25 cellular contexts compared by ENCODE assay signal in genomic region chr16:53258809-53259208, GRCh38.
DNase-seq lines count a peak whose midpoint lies in the region; ATAC-seq, FAIRE-seq and TF ChIP-seq lines count a peak whose summit lies in the region.
"Had no signal": no experiment of that assay in that cellular context is flagged by ENCODE, and none has a peak within 500 bp of the region (broad histone marks: within the 10 kb centered on the region; RNA-seq: fewer than 3 reads in every experiment).

No MANE protein-coding gene starts in this region.

- H2BK120ac ChIP-seq in IMR-90 (ENCODE audit: low read depth, low read length), result no peak overlapping the region

- no peak overlapping the region for H2AK5ac ChIP-seq in IMR-90 (ENCODE audit: low read depth, low read length)

- no peak for TF ChIP-seq EP300 in A549 (IDR thresholded peaks at IDR 0.05)
- TF ChIP-seq EP300 in K562 (IDR thresholded peaks at IDR 0.05; ENCODE audit: low read length), result no peak

- H3K79me1 ChIP-seq in IMR-90 (ENCODE audit: low read depth in 1 of 2, low read length in 2 of 2), result peaks cover 6 to 13% of the 10 kb centered on the region in 2 experiments; a peak in 3 of 4 replicates

- FAIRE-seq in A549 (lab: Jason Lieb, UNC) (no peak), K562 (lab: Jason Lieb, UNC) (no peak), GM19239 (lab: Jason Lieb, UNC) (no peak)
- FAIRE-seq: D721Med, GM12878, GM12892, GM18507 had no signal

- CTCF ChIA-PET in A549 (lab: Yijun Ruan, JAX), result no interaction called here
- CTCF ChIA-PET in IMR-90 (lab: Yijun Ruan, JAX), result interaction anchor here (0.6 kb wide), 1 partner anchor 9 kb away, joined by 3 read pairs; no protein-coding TSS in a partner anchor
- CTCF ChIA-PET in K562 (lab: Yijun Ruan, JAX; ENCODE audit: low intra/inter-chr PET ratio), result no interaction called here

- H2AK9ac ChIP-seq in IMR-90 (replicated peaks; ENCODE audit: low read depth, low read length, poor library complexity), result no peak overlapping the region

- H3K23ac ChIP-seq in IMR-90 (ENCODE audit: low read depth, low read length), result no peak overlapping the region

- no peak overlapping the region for H4K5ac ChIP-seq in IMR-90 (ENCODE audit: low read depth, low read length)

- DNase-seq in cardiac muscle cell (ENCODE audit: low read depth in 1 of 2, low spot score in 1 of 2) (no peak), Right ventricle myocardium inferior (ENCODE audit: missing footprints) (no peak), A549 (ENCODE audit: low read depth in 1 of 2, low spot score in 1 of 2) (no peak), IMR-90 (no peak), K562 (ENCODE audit: extremely low read depth in 1 of 4, low spot score in 3 of 4) (no peak), germinal center (ENCODE audit: low spot score) (no peak), HuH-7 (ENCODE audit: low spot score) (no peak), GM19239 (ENCODE audit: insufficient read length, low spot score) (no peak)
- DNase-seq: 8988T; AML-193; Caco-2; Calu3; CD4-positive, alpha-beta T cell; CD8-positive, alpha-beta T cell; DMS53; DMS79; DND-41; EL; GDM1 had no signal

- H3K79me2 ChIP-seq in K562 (ENCODE audit: control insufficient read depth, insufficient read depth, low read length), result no peaks in the 10 kb centered on the region

- H3K56ac ChIP-seq in IMR-90 (ENCODE audit: extremely low read depth, insufficient read depth, low read length), result no peak overlapping the region

- H3K27ac ChIP-seq in cardiac muscle cell (peak overlapping the region; percentile 54), A549 (no peak overlapping the region), IMR-90 (ENCODE audit: insufficient read depth, low read length) (no peak overlapping the region), K562 (ENCODE audit: extremely low read depth, low read depth, low read length) (no peak overlapping the region)
- H3K27ac ChIP-seq: BLaER1 treated with 17β-estradiol and CSF1 and Interleukin-3, amounts not matched to agents 10 nM and 100 nM; C4-2B had no signal

- POLR2A ChIA-PET in A549 (lab: Yijun Ruan, JAX), result no interaction called here
- POLR2A ChIA-PET in IMR-90 (lab: Charles Lee; ENCODE audit: unreplicated experiment), result interaction anchor here (0.6 kb wide), 1 partner anchor 213 kb away, joined by 3 read pairs; no protein-coding TSS in a partner anchor
- POLR2A ChIA-PET in K562 (lab: Yijun Ruan, JAX), result interaction anchor here (0.6 to 1.1 kb wide), 2 partner anchors 9 to 11 kb away, joined by 3 to 5 read pairs; no protein-coding TSS in a partner anchor

- no peak overlapping the region for H3K18ac ChIP-seq in IMR-90 (ENCODE audit: low read depth, low read length)

- no peak overlapping the region for H2BK15ac ChIP-seq in IMR-90 (ENCODE audit: low read depth, low read length)

- intact Hi-C loops in Right ventricle myocardium inferior (cut with DNase I), result no loop called here
- intact Hi-C loops in IMR-90 (cut with micrococcal nuclease), result no loop called here
- intact Hi-C loops in K562 (cut with micrococcal nuclease), result no loop called here

- peaks cover 86% of the 10 kb centered on the region for H3K36me3 ChIP-seq in cardiac muscle cell
- H3K36me3 ChIP-seq in IMR-90 (ENCODE audit: control insufficient read depth, insufficient read depth, low read length), result peaks cover 28% of the 10 kb centered on the region
- H3K36me3 ChIP-seq in K562 (ENCODE audit: control insufficient read depth, insufficient read depth, low read length), result peaks cover 90% of the 10 kb centered on the region

- H4K20me1 ChIP-seq in IMR-90 (ENCODE audit: insufficient read depth, low read length), result no peaks in the 10 kb centered on the region
- H4K20me1 ChIP-seq in K562 (replicated peaks; ENCODE audit: control insufficient read depth, insufficient read depth, low read length), result no peaks in the 10 kb centered on the region
- H4K20me1 ChIP-seq: BLaER1 treated with 17β-estradiol and CSF1 and Interleukin-3, amounts not matched to agents 10 nM and 100 nM had no signal

- H4K91ac ChIP-seq in IMR-90 (ENCODE audit: insufficient read depth, low read depth, low read length), result no peak overlapping the region

- TF ChIP-seq POLR2A in A549 (IDR thresholded peaks at IDR 0.05; ENCODE audit: low read length) (no peak), IMR-90 (IDR thresholded peaks at IDR 0.05; ENCODE audit: low read depth, low read length) (no peak), K562 (conservative IDR thresholded peaks at IDR 0.05) (no peak)

- H2BK5ac ChIP-seq in IMR-90 (ENCODE audit: low read depth, low read length, poor library complexity, severe bottlenecking), result no peak overlapping the region

- no peak overlapping the region for H2BK20ac ChIP-seq in IMR-90 (ENCODE audit: low read depth, low read length)

- H2AFZ ChIP-seq in IMR-90 (replicated peaks; ENCODE audit: low read length, poor library complexity), result no peak overlapping the region
- no peak overlapping the region for H2AFZ ChIP-seq in K562 (ENCODE audit: low read depth, low read length)

- ATAC-seq in Right ventricle myocardium inferior (no peak), A549 (no peak), IMR-90 (ENCODE audit: low read depth) (no peak), K562 (no peak)
- ATAC-seq: CD8-positive, alpha-beta T cell; GM12878 had no signal

- no peaks in the 10 kb centered on the region for H3K27me3 ChIP-seq in cardiac muscle cell
- H3K27me3 ChIP-seq in IMR-90 (ENCODE audit: control insufficient read depth, insufficient read depth, low read length), result no peaks in the 10 kb centered on the region
- no peaks in the 10 kb centered on the region for H3K27me3 ChIP-seq in K562 (ENCODE audit: control insufficient read depth in 2 of 2, insufficient read depth in 2 of 2, low read length in 2 of 2)
- H3K27me3 ChIP-seq: BLaER1 treated with 17β-estradiol and CSF1 and Interleukin-3, amounts not matched to agents 10 nM and 100 nM had no signal

- no peak overlapping the region for H3K4me3 ChIP-seq in cardiac muscle cell
- H3K4me3 ChIP-seq in A549, result no peak overlapping the region
- no peak overlapping the region for H3K4me3 ChIP-seq in IMR-90 (ENCODE audit: insufficient read depth, low read depth, low read length)
- H3K4me3 ChIP-seq in K562, result no peak overlapping the region
- H3K4me3 ChIP-seq: BLaER1 treated with 17β-estradiol and CSF1 and Interleukin-3, amounts not matched to agents 10 nM and 100 nM; GM12878 had no signal

- H3K4me1 ChIP-seq in cardiac muscle cell (ENCODE audit: low read depth), result no peaks in the 10 kb centered on the region
- peaks cover 9% of the 10 kb centered on the region; the same call in 2 of the 3 replicates for H3K4me1 ChIP-seq in A549
- H3K4me1 ChIP-seq in IMR-90 (ENCODE audit: control insufficient read depth, insufficient read depth, low read length), result no peaks in the 10 kb centered on the region; the same call in 1 of the 2 replicates
- no peaks in the 10 kb centered on the region for H3K4me1 ChIP-seq in K562 (replicated peaks in 1 of 2; ENCODE audit: control insufficient read depth in 2 of 2, insufficient read depth in 2 of 2, low read length in 2 of 2)
- H3K4me1 ChIP-seq: BLaER1 treated with 17β-estradiol and CSF1 and Interleukin-3, amounts not matched to agents 10 nM and 100 nM had no signal

- dilution Hi-C loops in IMR-90 (cut with HindIII; ENCODE audit: low sequenced_read_pairs, unreplicated experiment), result no loop called here

- H3K9me3 ChIP-seq in cardiac muscle cell (ENCODE audit: low read depth), result no peaks in the 10 kb centered on the region
- H3K9me3 ChIP-seq in A549, result no peaks in the 10 kb centered on the region
- H3K9me3 ChIP-seq in IMR-90 (ENCODE audit: control insufficient read depth, insufficient read depth, low read length), result peaks cover 5% of the 10 kb centered on the region; the same call in 1 of the 2 replicates
- H3K9me3 ChIP-seq in K562 (replicated peaks; ENCODE audit: control insufficient read depth, insufficient read depth, low read depth, low read length), result no peaks in the 10 kb centered on the region
- H3K9me3 ChIP-seq: Caco-2 had no signal

- no peak overlapping the region for H3K4me2 ChIP-seq in A549
- H3K4me2 ChIP-seq in IMR-90 (ENCODE audit: low read depth, low read length), result no peak overlapping the region
- H3K4me2 ChIP-seq in K562 (ENCODE audit: insufficient read depth, low read length), result no peak overlapping the region
- H3K4me2 ChIP-seq: BLaER1 treated with 17β-estradiol and CSF1 and Interleukin-3, amounts not matched to agents 10 nM and 100 nM had no signal

- in situ Hi-C loops in IMR-90 (cut with MboI; ENCODE audit: low sequenced_read_pairs) (no loop called here), K562 (cut with MboI) (no loop called here)

- TF ChIP-seq RAD21 in A549 (conservative IDR thresholded peaks at IDR 0.05 in 1 of 2, IDR thresholded peaks at IDR 0.05 in 1 of 2) (no peak), IMR-90 (IDR thresholded peaks at IDR 0.05; ENCODE audit: low read length) (no peak), K562 (CRISPR knock-in tag; conservative IDR thresholded peaks at IDR 0.05 in 1 of 2, IDR thresholded peaks at IDR 0.05 in 1 of 2) (no peak)

- H3K9me1 ChIP-seq in IMR-90 (ENCODE audit: insufficient read depth, low read length) (no peaks in the 10 kb centered on the region), K562 (ENCODE audit: control insufficient read depth, insufficient read depth, low read length) (no peaks in the 10 kb centered on the region)

- TF ChIP-seq CTCF in cardiac muscle cell (IDR thresholded peaks at IDR 0.05; ENCODE audit: low read depth, low read length) (no peak), A549 (IDR thresholded peaks at IDR 0.05) (no peak), IMR-90 (conservative IDR thresholded peaks at IDR 0.05; ENCODE audit: low read depth, low read length) (no peak), K562 (IDR thresholded peaks at IDR 0.05 in 2 of 3, conservative IDR thresholded peaks at IDR 0.05 in 1 of 3; ENCODE audit: insufficient read depth in 2 of 3, low read depth in 1 of 3, low read length in 3 of 3) (no peak)

- no peak overlapping the region for H3K9ac ChIP-seq in IMR-90 (ENCODE audit: low read depth, low read length)
- no peak overlapping the region for H3K9ac ChIP-seq in K562 (ENCODE audit: insufficient read depth in 1 of 2, low read depth in 2 of 2, low read length in 2 of 2)
- H3K9ac ChIP-seq: BLaER1 treated with 17β-estradiol and CSF1 and Interleukin-3, amounts not matched to agents 10 nM and 100 nM had no signal

- no peak overlapping the region for H3K14ac ChIP-seq in IMR-90 (replicated peaks; ENCODE audit: low read depth, low read length)

- no TSS peak for BruUV-seq in IMR-90 (replicated peaks; lab: Mats Ljungman, UMichigan)
- BruUV-seq in K562 (replicated peaks; lab: Mats Ljungman, UMichigan), result no TSS peak

- 95% methylated on average over 3 of the region's 3 CpGs for WGBS in A549 (ENCODE audit: missing lambda C conversion rate)
- WGBS in IMR-90 (ENCODE audit: extremely low coverage in 2 of 2, insufficient read length in 1 of 2), 2 experiments, result no CpG with 5 or more reads among the region's 3 CpGs
- 100% methylated on average over 3 of the region's 3 CpGs for WGBS in K562 (ENCODE audit: insufficient coverage, low coverage, missing lambda C conversion rate)

- no peak overlapping the region for H3K4ac ChIP-seq in IMR-90 (ENCODE audit: low read depth, low read length)

- H4K8ac ChIP-seq in IMR-90 (ENCODE audit: low read depth in 2 of 2, low read length in 2 of 2), result no peak overlapping the region

TF ChIP-seq in A549, 52 proteins besides CTCF, POLR2A, EP300 and RAD21 (continues in another document):
- peak; percentile 43 to 52 for TF ChIP-seq CEBPB (IDR thresholded peaks at IDR 0.05)

TF ChIP-seq in IMR-90, 13 proteins besides CTCF, POLR2A, EP300 and RAD21 (continues in another document):
- TF ChIP-seq SMC3 (IDR thresholded peaks at IDR 0.05; ENCODE audit: low read depth, low read length), result no peak

TF ChIP-seq in K562, 482 proteins besides CTCF, POLR2A, EP300 and RAD21 (continues in another document):
- TF ChIP-seq ZNF696 (CRISPR knock-in tag; conservative IDR thresholded peaks at IDR 0.05), result no peak
